ENCODE assay signal across 19 cellular contexts in genomic region chr11:123268118-123268517, GRCh38.
DNase-seq lines count a peak whose midpoint lies in the region; TF ChIP-seq lines count a peak whose summit lies in the region.
"Had no signal": no experiment of that assay in that cellular context is flagged by ENCODE, and none has a peak within 500 bp of the region (broad histone marks: within the 10 kb centered on the region; RNA-seq: fewer than 3 reads in every experiment).

No MANE protein-coding gene starts in this region.

- no peaks in the 10 kb centered on the region for H3K36me3 ChIP-seq in OCI-LY7 (ENCODE audit: insufficient read depth, low read length)
- H3K36me3 ChIP-seq in neuron (ENCODE audit: insufficient read depth, low read length): no peaks in the 10 kb centered on the region
- H3K36me3 ChIP-seq: HAP-1, left lung, neutrophil had no signal

- CTCF ChIA-PET in OCI-LY7 (lab: Charles Lee; ENCODE audit: unreplicated experiment): no interaction called here

- no peaks in the 10 kb centered on the region for H3K9me3 ChIP-seq in OCI-LY7 (ENCODE audit: low read length)
- H3K9me3 ChIP-seq in neuron (ENCODE audit: low read length): no peaks in the 10 kb centered on the region
- H3K9me3 ChIP-seq: HAP-1, left lung, neutrophil, testis had no signal

- peak overlapping the region; percentile 47 for H3K4me2 ChIP-seq in OCI-LY7 (ENCODE audit: low read length)

- H4K20me1 ChIP-seq in OCI-LY7 (ENCODE audit: insufficient read depth, low read length): no peaks in the 10 kb centered on the region

- peaks cover 3% of the 10 kb centered on the region for H3K27me3 ChIP-seq in neuron (ENCODE audit: insufficient read depth, low read length)
- H3K27me3 ChIP-seq: testis had no signal

- no peaks in the 10 kb centered on the region for H3K9me2 ChIP-seq in OCI-LY7 (ENCODE audit: insufficient read depth, low read length)

- peak overlapping the region; percentile 85 for H2AFZ ChIP-seq in OCI-LY7 (ENCODE audit: low read length)
- peak overlapping the region; percentile 32 for H2AFZ ChIP-seq in neuron (ENCODE audit: low read depth, low read length)

- H3K4me1 ChIP-seq in OCI-LY7 (ENCODE audit: insufficient read depth, low read length, poor library complexity, severe bottlenecking) (peaks cover 62% of the 10 kb centered on the region), neuron (ENCODE audit: insufficient read depth, low read length) (peaks cover 2% of the 10 kb centered on the region)
- H3K4me1 ChIP-seq: HAP-1, left lung, testis had no signal

- H3K27ac ChIP-seq in OCI-LY7 (ENCODE audit: low read depth, low read length, poor library complexity, severe bottlenecking): peak overlapping the region; percentile 47
- H3K27ac ChIP-seq: left lung, neutrophil, RWPE1, testis had no signal

- TF ChIP-seq CTCF in LNCaP clone FGC (IDR thresholded peaks at IDR 0.05; ENCODE audit: control insufficient read depth, extremely low read depth, insufficient read depth): no peak
- no peak for TF ChIP-seq CTCF in OCI-LY7 (conservative IDR thresholded peaks at IDR 0.05; ENCODE audit: low read length)

- DNase-seq in NCI-H1092 treated with DMSO at 0.1 percent for 48 hours (lab: John Stamatoyannopoulos, UW): peak; percentile 31
- DNase-seq in NCI-H1092 (lab: John Stamatoyannopoulos, UW): no peak
- peak; percentile 62 for DNase-seq in LNCaP clone FGC (ENCODE audit: low read depth)
- DNase-seq in OCI-LY7 (ENCODE audit: low spot score): peak; percentile 43
- DNase-seq in anterior cingulate cortex (lab: John Stamatoyannopoulos, UW): no peak
- DNase-seq in COLO668 (lab: John Stamatoyannopoulos, UW; ENCODE audit: unreplicated experiment): no peak
- DNase-seq in HT-29 (ENCODE audit: low spot score): no peak
- DNase-seq: 8988T; activated CD4-positive, alpha-beta T cell treated with anti-CD3 and anti-CD28 coated beads for 4 hours; C1 segment of cervical spinal cord; left lung; midbrain; NCI-H1930; NK-92 treated with Interleukin-12 subunit alpha and Interleukin-12 subunit beta, amount 100 ng/mL, for 24 hours; testis had no signal

- no peaks in the 10 kb centered on the region for H3K79me2 ChIP-seq in OCI-LY7 (ENCODE audit: insufficient read depth, low read depth, low read length)

- intact Hi-C loops in OCI-LY7 (cut with micrococcal nuclease; ENCODE audit: unreplicated experiment): loop anchor here (10.0 kb wide), 1 partner anchor 513 kb away; no protein-coding TSS in a partner anchor

- POLR2A ChIA-PET in OCI-LY7 (lab: Charles Lee): interaction anchor here (0.6 kb wide), 1 partner anchor 899 kb away, joined by 3 read pairs; no protein-coding TSS in a partner anchor

- BruUV-seq in OCI-LY7 (replicated peaks; lab: Mats Ljungman, UMichigan): no TSS peak

- H3K4me3 ChIP-seq in LNCaP clone FGC (ENCODE audit: low read depth, low read length) (peak overlapping the region; percentile 32), OCI-LY7 (ENCODE audit: low read depth, low read length, poor library complexity, severe bottlenecking) (no peak overlapping the region), neuron (ENCODE audit: low read length) (no peak overlapping the region)
- H3K4me3 ChIP-seq: HAP-1, left lung, testis had no signal

Comparison
In these comparisons a context has a peak if more than half of its experiments do, and no peak if none do; other contexts are left out.
1. DNase-seq: peak in NCI-H1092 treated with DMSO at 0.1 percent for 48 hours (single experiment), LNCaP clone FGC (single experiment) and OCI-LY7 (single experiment); none in NCI-H1092 (single experiment), anterior cingulate cortex (0 of 58), COLO668 (single experiment) and HT-29 (single experiment).